In the genomic region with DNA sequence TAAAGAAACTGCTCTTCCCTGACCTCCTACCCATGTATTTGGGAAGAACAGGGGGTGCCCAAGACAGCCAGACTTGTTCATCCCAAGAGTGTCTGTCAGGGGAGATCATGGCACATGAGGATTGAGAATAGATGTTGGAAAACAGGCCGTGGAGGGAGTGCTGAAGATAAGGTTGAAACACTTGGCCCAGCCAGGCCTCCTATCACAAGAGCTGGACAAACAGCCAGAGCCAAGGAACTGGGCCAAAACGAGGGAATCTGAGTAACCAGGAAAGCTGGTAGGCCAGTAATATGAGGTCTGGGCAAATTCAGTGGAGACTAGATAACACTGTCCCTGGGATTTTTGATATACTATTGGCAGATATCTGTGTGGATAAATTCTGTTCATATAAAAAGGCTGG, we compare ENCODE assay signal across 22 cellular contexts.
DNase-seq lines count a peak whose midpoint lies in the region; ATAC-seq, FAIRE-seq and TF ChIP-seq lines count a peak whose summit lies in the region.
"Had no signal": no experiment of that assay in that cellular context is flagged by ENCODE, and none has a peak within 500 bp of the region (broad histone marks: within the 10 kb centered on the region; RNA-seq: fewer than 3 reads in every experiment).

No MANE protein-coding gene starts in this region.

- no peak for FAIRE-seq in frontal cortex (lab: Jason Lieb, UNC)
- FAIRE-seq: endothelial cell of umbilical vein, GM12878, H1, K562, TTC549 had no signal

- H2AFZ ChIP-seq in smooth muscle cell (ENCODE audit: low read depth) = no peak overlapping the region

- H3K4me3 ChIP-seq in uterus (no peak overlapping the region), smooth muscle cell (no peak overlapping the region)
- H3K4me3 ChIP-seq: GM12878, K562 had no signal

- H3K36me3 ChIP-seq in uterus (no peaks in the 10 kb centered on the region), smooth muscle cell (ENCODE audit: low read depth) (no peaks in the 10 kb centered on the region)

- 73% methylated on average over 2 of the region's 2 CpGs for WGBS in smooth muscle cell (ENCODE audit: low lambda C conversion rate)

- H3K4me1 ChIP-seq in uterus = peaks cover 0 to 5% of the 10 kb centered on the region in 2 donors
- peaks cover 5% of the 10 kb centered on the region for H3K4me1 ChIP-seq in smooth muscle cell (ENCODE audit: low read depth)

- TF ChIP-seq CTCF in endothelial cell (IDR thresholded peaks at IDR 0.05; ENCODE audit: unreplicated experiment) = no peak
- no peak for TF ChIP-seq CTCF in uterus (IDR thresholded peaks at IDR 0.05)
- TF ChIP-seq CTCF in smooth muscle cell (IDR thresholded peaks at IDR 0.05; ENCODE audit: borderline replicate concordance, insufficient read depth, poor library complexity, severe bottlenecking) = no peak

- no peaks in the 10 kb centered on the region for H4K20me1 ChIP-seq in smooth muscle cell (ENCODE audit: low read depth)

- no peak overlapping the region for H3K4me2 ChIP-seq in smooth muscle cell

- H3K4me3 Mint-ChIP-seq in endothelial cell (ENCODE audit: unreplicated experiment) = no peak overlapping the region
- H3K4me3 Mint-ChIP-seq: activated CD8-positive, alpha-beta memory T cell treated with anti-CD3 and anti-CD28 coated beads, Interleukin-2, amount 10 ng/mL, durations not matched to agents 7 days and 5 days; activated naive CD8-positive, alpha-beta T cell treated with anti-CD3 and anti-CD28 coated beads for 36 hours; CD8-positive, alpha-beta T cell; dendritic cell treated with granulocyte-macrophage colony-stimulating factor and Interleukin-4, amounts not matched to agents 40 ng/mL and 50 ng/mL, for 4 days; neural crest cell had no signal

- peaks cover 3% of the 10 kb centered on the region for H3K27me3 Mint-ChIP-seq in endothelial cell (ENCODE audit: unreplicated experiment)

- intact Hi-C loops in left ventricle myocardium superior (cut with micrococcal nuclease) = no loop called here
- intact Hi-C loops in sciatic nerve (cut with DNase I) = no loop called here
- intact Hi-C loops in uterus (cut with DNase I; ENCODE audit: low total_unique reads) = no loop called here

- peaks cover 10% of the 10 kb centered on the region for H3K4me1 Mint-ChIP-seq in endothelial cell (ENCODE audit: unreplicated experiment)
- H3K4me1 Mint-ChIP-seq: activated CD8-positive, alpha-beta memory T cell treated with anti-CD3 and anti-CD28 coated beads, Interleukin-2, amount 10 ng/mL, durations not matched to agents 7 days and 5 days; activated naive CD8-positive, alpha-beta T cell treated with anti-CD3 and anti-CD28 coated beads for 36 hours had no signal

- DNase-seq in endothelial cell (ENCODE audit: low spot score) = no peak
- peak; percentile 60 for DNase-seq in left ventricle myocardium superior
- no peak for DNase-seq in sciatic nerve (ENCODE audit: low spot score)
- DNase-seq in uterus = peak in 1 of 2 donors; percentile 25
- DNase-seq in frontal cortex (ENCODE audit: low spot score in 2 of 2) = no peak
- DNase-seq in smooth muscle cell (lab: John Stamatoyannopoulos, UW; ENCODE audit: unreplicated experiment) = no peak
- DNase-seq: activated CD4-positive, alpha-beta T cell treated with anti-CD3 and anti-CD28 coated beads for 4 hours; activated CD8-positive, alpha-beta memory T cell treated with anti-CD3 and anti-CD28 coated beads, Interleukin-2, amount 10 ng/mL, durations not matched to agents 7 days and 5 days; activated naive CD8-positive, alpha-beta T cell treated with anti-CD3 and anti-CD28 coated beads for 36 hours; CD8-positive, alpha-beta T cell; DMS79; left colon; NCI-H146; NCI-H69 had no signal

- no peak for TF ChIP-seq POLR2A in uterus (IDR thresholded peaks at IDR 0.05)

- H3F3A ChIP-seq in smooth muscle cell (ENCODE audit: low read depth) = no peaks in the 10 kb centered on the region

- H3K9me3 ChIP-seq in uterus (no peaks in the 10 kb centered on the region), smooth muscle cell (replicated peaks; ENCODE audit: low read depth) (no peaks in the 10 kb centered on the region)

- H3K27me3 ChIP-seq in uterus (no peaks in the 10 kb centered on the region), smooth muscle cell (ENCODE audit: low read depth) (no peaks in the 10 kb centered on the region)

- ATAC-seq in left ventricle myocardium superior = peak; percentile 78
- ATAC-seq in sciatic nerve = peak; percentile 48
- no peak for ATAC-seq in HG03095 (IDR thresholded peaks at IDR 0.05; ENCODE audit: unreplicated experiment)
- ATAC-seq: activated CD8-positive, alpha-beta memory T cell treated with anti-CD3 and anti-CD28 coated beads, Interleukin-2, amount 10 ng/mL, durations not matched to agents 7 days and 5 days; CD8-positive, alpha-beta T cell; GM12878; K562; left colon had no signal

- H3K79me2 ChIP-seq in smooth muscle cell (ENCODE audit: low read depth) = no peaks in the 10 kb centered on the region

- H3K36me3 Mint-ChIP-seq in endothelial cell (ENCODE audit: low read depth, unreplicated experiment) = no peaks in the 10 kb centered on the region
- H3K36me3 Mint-ChIP-seq: activated CD8-positive, alpha-beta memory T cell treated with anti-CD3 and anti-CD28 coated beads, Interleukin-2, amount 10 ng/mL, durations not matched to agents 7 days and 5 days; activated naive CD8-positive, alpha-beta T cell treated with anti-CD3 and anti-CD28 coated beads for 36 hours; CD8-positive, alpha-beta T cell had no signal

- no peaks in the 10 kb centered on the region for H3K9me3 Mint-ChIP-seq in endothelial cell (ENCODE audit: unreplicated experiment)
- H3K9me3 Mint-ChIP-seq: CD8-positive, alpha-beta T cell; dendritic cell treated with granulocyte-macrophage colony-stimulating factor and Interleukin-4, amounts not matched to agents 40 ng/mL and 50 ng/mL, for 4 days had no signal

- H3K27ac Mint-ChIP-seq in endothelial cell (ENCODE audit: unreplicated experiment) = peak overlapping the region; percentile 1
- H3K27ac Mint-ChIP-seq: activated CD8-positive, alpha-beta memory T cell treated with anti-CD3 and anti-CD28 coated beads, Interleukin-2, amount 10 ng/mL, durations not matched to agents 7 days and 5 days; activated naive CD8-positive, alpha-beta T cell treated with anti-CD3 and anti-CD28 coated beads for 36 hours; CD8-positive, alpha-beta T cell; dendritic cell treated with granulocyte-macrophage colony-stimulating factor and Interleukin-4, amounts not matched to agents 40 ng/mL and 50 ng/mL, for 4 days had no signal

- peak overlapping the region; percentile 59 to 63 for H3K27ac ChIP-seq in uterus
- no peak overlapping the region for H3K27ac ChIP-seq in smooth muscle cell (ENCODE audit: low read depth)

- H3K9ac ChIP-seq in smooth muscle cell (ENCODE audit: low read depth) = no peak overlapping the region
